8 cellular contexts compared by ENCODE assay signal in genomic region chr7:130486114-130486962, GRCh38. TPM values are rescaled to one million over a fixed set of nuclear protein-coding genes. Genes with fewer than 3 reads are reported as not detected.
DNase-seq lines count a peak whose midpoint lies in the region; ATAC-seq and TF ChIP-seq lines count a peak whose summit lies in the region.

No MANE protein-coding gene starts in this region.

- H3K4me3 ChIP-seq in BJ (ENCODE audit: low read depth, low read length) (peak overlapping the region; percentile 5; the same call in 1 of the 2 replicates), epithelial cell of proximal tubule (ENCODE audit: low read depth, low read length) (peak overlapping the region; percentile 40), stomach smooth muscle (ENCODE audit: low read length in 2 of 2) (peak overlapping the region; percentile 47 to 71)

- H3K4me3 Mint-ChIP-seq in naive thymus-derived CD8-positive, alpha-beta T cell: peak overlapping the region; percentile 89 to 96 (median 93)

- no peaks in the 10 kb centered on the region for H3K9me3 Mint-ChIP-seq in naive thymus-derived CD8-positive, alpha-beta T cell

- peaks cover 0 to 26% (median 0%) of the 10 kb centered on the region in 5 donors for H3K27me3 Mint-ChIP-seq in naive thymus-derived CD8-positive, alpha-beta T cell

- TF ChIP-seq CTCF in BJ (IDR thresholded peaks at IDR 0.05; ENCODE audit: insufficient read depth, low read depth, low read length): peak; percentile 48
- peak; percentile 59 for TF ChIP-seq CTCF in epithelial cell of proximal tubule (conservative IDR thresholded peaks at IDR 0.05; ENCODE audit: low read depth, low read length)

- H3K27me3 ChIP-seq in BJ (ENCODE audit: control insufficient read depth, insufficient read depth, low read length) (peaks cover 10% of the 10 kb centered on the region; the same call in 1 of the 2 replicates), stomach smooth muscle (ENCODE audit: control insufficient read depth in 1 of 2, insufficient read depth in 2 of 2, low read length in 2 of 2) (peaks cover 17 to 22% of the 10 kb centered on the region in 2 donors)

- POLR2A ChIA-PET in BJ (lab: Charles Lee): no interaction called here
- POLR2A ChIA-PET in naive thymus-derived CD8-positive, alpha-beta T cell (lab: Charles Lee): interaction anchor here (0.7 to 1.3 kb wide), 6 partner anchors 21 to 726 kb away, joined by 3 to 4 read pairs (median 3); partner anchors contain the start of gene TMEM209

- CTCF ChIA-PET in BJ (lab: Yijun Ruan, JAX): no interaction called here

- H3K27ac Mint-ChIP-seq in naive thymus-derived CD8-positive, alpha-beta T cell: peak overlapping the region; percentile 42 to 95 (median 83)

- peak; percentile 47 for ATAC-seq in GM21447 (IDR thresholded peaks at IDR 0.05; ENCODE audit: unreplicated experiment)
- peak; percentile 78 to 82 for ATAC-seq in naive thymus-derived CD8-positive, alpha-beta T cell

- no peak overlapping the region for H3K9ac ChIP-seq in stomach smooth muscle (ENCODE audit: low read length in 2 of 2)

- H3K36me3 ChIP-seq in BJ (ENCODE audit: control insufficient read depth, insufficient read depth, low read length): no peaks in the 10 kb centered on the region
- no peaks in the 10 kb centered on the region for H3K36me3 ChIP-seq in stomach smooth muscle (ENCODE audit: control insufficient read depth in 2 of 2, insufficient read depth in 2 of 2, low read length in 2 of 2)

- H3K4me1 ChIP-seq in stomach smooth muscle (ENCODE audit: control insufficient read depth, insufficient read depth, low read length): peaks cover 19% of the 10 kb centered on the region

- no peaks in the 10 kb centered on the region for H3K36me3 Mint-ChIP-seq in naive thymus-derived CD8-positive, alpha-beta T cell

- peaks cover 28 to 50% (median 39%) of the 10 kb centered on the region in 4 donors for H3K4me1 Mint-ChIP-seq in naive thymus-derived CD8-positive, alpha-beta T cell

- H3K9me3 ChIP-seq in stomach smooth muscle (ENCODE audit: control insufficient read depth in 2 of 2, low read length in 2 of 2): no peaks in the 10 kb centered on the region

- H3K27ac ChIP-seq in stomach smooth muscle (ENCODE audit: low read length): no peak overlapping the region

- DNase-seq in BJ (ENCODE audit: low read depth) (no peak), NCI-H524 treated with DMSO at 0.1 percent for 48 hours (lab: John Stamatoyannopoulos, UW) (peak; percentile 45), activated T-cell treated with anti-CD3 and anti-CD28 coated beads for 4 hours (peak; percentile 33), epithelial cell of proximal tubule (ENCODE audit: low read depth) (no peak), GDM1 (lab: John Stamatoyannopoulos, UW) (no peak)
- peak; percentile 48 to 83 (median 62) for DNase-seq in naive thymus-derived CD8-positive, alpha-beta T cell

RNA-seq across cellular contexts. Expression of gene MEST, which starts 5.5 kb away (rescaled TPM):
- 122 and 133 TPM in 2 replicates for polyA plus RNA-seq in BJ (2011; rRNA removed)
- polyA minus RNA-seq in BJ (2011; rRNA and poly(A)+ RNA removed): 46.7 and 64.3 TPM in 2 replicates
- 42.0 and 66.4 TPM in 2 replicates for total RNA-seq in epithelial cell of proximal tubule
- 10 to 100 TPM; 15.9 to 16.1 TPM for total RNA-seq in naive thymus-derived CD8-positive, alpha-beta T cell
- polyA plus RNA-seq in naive thymus-derived CD8-positive, alpha-beta T cell: 10 to 100 TPM; 27.6 to 57.4 (median 44.6) TPM

RNA-seq across cellular contexts. Expression of gene CEP41, which starts 45.5 kb away (rescaled TPM):
- 24.2 and 24.5 TPM in 2 replicates for polyA plus RNA-seq in BJ (2011; rRNA removed)
- polyA minus RNA-seq in BJ (2011; rRNA and poly(A)+ RNA removed): 11.6 and 17.6 TPM in 2 replicates
- 19.1 and 22.0 TPM in 2 replicates for total RNA-seq in epithelial cell of proximal tubule
- 10 to 100 TPM; 23.8 to 25.3 TPM for total RNA-seq in naive thymus-derived CD8-positive, alpha-beta T cell
- polyA plus RNA-seq in naive thymus-derived CD8-positive, alpha-beta T cell: 10 to 100 TPM; 54.8 to 74.5 (median 61.0) TPM

Comparison
In these comparisons a context has a peak if more than half of its experiments do, and no peak if none do; other contexts are left out.
1. DNase-seq: peak in NCI-H524 treated with DMSO at 0.1 percent for 48 hours (single experiment), activated T-cell treated with anti-CD3 and anti-CD28 coated beads for 4 hours (single experiment) and naive thymus-derived CD8-positive, alpha-beta T cell (10 of 10); none in BJ (single experiment), epithelial cell of proximal tubule (single experiment) and GDM1 (single experiment).
2. H3K4me3 ChIP-seq: peak in every context shown above with its lines; median percentile 59 in stomach smooth muscle; 40 in epithelial cell of proximal tubule; 5 in BJ.